In the genomic region with DNA sequence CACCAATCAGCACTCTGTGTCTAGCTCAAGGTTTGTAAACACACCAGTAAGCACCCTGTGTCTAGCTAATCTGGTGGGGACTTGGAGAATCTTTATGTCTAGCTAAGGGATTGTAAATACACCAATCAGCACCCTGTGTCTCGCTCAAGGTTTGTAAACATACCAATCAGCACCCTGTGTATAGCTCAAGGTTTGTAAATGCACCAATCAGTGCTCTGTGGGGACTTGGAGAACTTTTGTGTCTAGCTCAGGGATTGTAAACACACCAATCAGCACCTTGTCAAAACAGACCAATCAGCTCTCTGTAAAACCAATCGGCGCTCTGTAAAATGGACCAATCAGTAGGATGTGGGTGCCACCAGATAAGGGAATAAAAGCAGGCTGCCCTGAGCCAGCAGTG, we compare ENCODE assay signal across 13 cellular contexts. TPM values are rescaled to one million over a fixed set of nuclear protein-coding genes. Genes with fewer than 3 reads are reported as not detected.
"Had no signal": no experiment of that assay in that cellular context is flagged by ENCODE, and none has a peak within 500 bp of the region (broad histone marks: within the 10 kb centered on the region; RNA-seq: fewer than 3 reads in every experiment).

No MANE protein-coding gene starts in this region.

RNA-seq across cellular contexts. Expression of a gene that starts 7.2 kb away (rescaled TPM):
- total RNA-seq: activated B cell treated with CpG ODN at 0.5 μM for 24 hours; activated CD4-positive, alpha-beta memory T cell treated with anti-CD3 and anti-CD28 coated beads for 36 hours; activated CD4-positive, alpha-beta memory T cell treated with anti-CD3 and anti-CD28 coated beads, Interleukin-2, amount 10 ng/mL, durations not matched to agents 7 days and 5 days; activated CD4-positive, alpha-beta T cell treated with anti-CD3 and anti-CD28 coated beads for 36 hours; activated CD4-positive, alpha-beta T cell treated with anti-CD3 and anti-CD28 coated beads, Interleukin-2, amount 10 ng/mL, durations not matched to agents 24 days and 14 days; activated CD4-positive, alpha-beta T cell treated with anti-CD3 and anti-CD28 coated beads, Interleukin-2, amount 10 ng/mL, durations not matched to agents 7 days and 5 days; activated CD8-positive, alpha-beta memory T cell treated with anti-CD3 and anti-CD28 coated beads for 36 hours; activated CD8-positive, alpha-beta memory T cell treated with anti-CD3 and anti-CD28 coated beads, Interleukin-2, amount 10 ng/mL, durations not matched to agents 7 days and 5 days; activated CD8-positive, alpha-beta T cell treated with anti-CD3 and anti-CD28 coated beads for 36 hours; activated CD8-positive, alpha-beta T cell treated with anti-CD3 and anti-CD28 coated beads, Interleukin-2, amount 10 ng/mL, durations not matched to agents 7 days and 5 days; T-helper 1 cell treated with Interleukin-12 subunit alpha and Interleukin-12 subunit beta and Interleukin-4 antibody, amounts not matched to agents 30 ng/mL and 1 ng/mL, for 36 hours; T-helper 17 cell; T-helper 2 cell treated with Interferon-gamma antibody and Interleukin-4, amounts not matched to agents 100 ng/mL and 5 ng/mL, for 36 hours had no signal

RNA-seq across cellular contexts. Expression of a gene that starts 33.9 kb away (rescaled TPM):
- total RNA-seq: activated B cell treated with CpG ODN at 0.5 μM for 24 hours; activated CD4-positive, alpha-beta memory T cell treated with anti-CD3 and anti-CD28 coated beads for 36 hours; activated CD4-positive, alpha-beta memory T cell treated with anti-CD3 and anti-CD28 coated beads, Interleukin-2, amount 10 ng/mL, durations not matched to agents 7 days and 5 days; activated CD4-positive, alpha-beta T cell treated with anti-CD3 and anti-CD28 coated beads for 36 hours; activated CD4-positive, alpha-beta T cell treated with anti-CD3 and anti-CD28 coated beads, Interleukin-2, amount 10 ng/mL, durations not matched to agents 24 days and 14 days; activated CD4-positive, alpha-beta T cell treated with anti-CD3 and anti-CD28 coated beads, Interleukin-2, amount 10 ng/mL, durations not matched to agents 7 days and 5 days; activated CD8-positive, alpha-beta memory T cell treated with anti-CD3 and anti-CD28 coated beads for 36 hours; activated CD8-positive, alpha-beta memory T cell treated with anti-CD3 and anti-CD28 coated beads, Interleukin-2, amount 10 ng/mL, durations not matched to agents 7 days and 5 days; activated CD8-positive, alpha-beta T cell treated with anti-CD3 and anti-CD28 coated beads for 36 hours; activated CD8-positive, alpha-beta T cell treated with anti-CD3 and anti-CD28 coated beads, Interleukin-2, amount 10 ng/mL, durations not matched to agents 7 days and 5 days; T-helper 1 cell treated with Interleukin-12 subunit alpha and Interleukin-12 subunit beta and Interleukin-4 antibody, amounts not matched to agents 30 ng/mL and 1 ng/mL, for 36 hours; T-helper 17 cell; T-helper 2 cell treated with Interferon-gamma antibody and Interleukin-4, amounts not matched to agents 100 ng/mL and 5 ng/mL, for 36 hours had no signal
